In the genomic region with DNA sequence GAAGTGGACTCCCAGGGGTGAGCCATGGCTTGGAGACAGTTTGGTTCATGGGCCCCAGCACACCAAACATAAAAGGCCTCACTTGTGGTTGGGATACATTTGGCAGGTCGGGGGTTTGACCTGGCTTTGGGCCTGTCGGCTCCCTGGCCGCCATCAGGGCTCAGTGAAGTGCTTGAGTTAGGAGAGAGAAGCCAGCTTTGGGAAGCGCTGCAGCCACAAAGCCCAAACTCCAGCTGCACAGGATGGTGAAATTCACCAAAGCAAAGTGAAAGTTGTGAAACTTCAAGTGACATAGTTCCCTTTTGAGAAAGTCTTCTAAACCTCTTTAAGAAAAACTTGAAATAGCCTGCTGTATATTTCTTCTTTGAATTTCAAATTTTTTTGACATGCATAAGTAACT, we compare ENCODE assay signal across 14 cellular contexts. TPM values are rescaled to one million over a fixed set of nuclear protein-coding genes. Genes with fewer than 3 reads are reported as not detected.
A peak's percentile ranks its signal among the peaks of the same experiment; 100 is the strongest.
DNase-seq lines count a peak whose midpoint lies in the region; ATAC-seq and FAIRE-seq lines count a peak whose summit lies in the region.
"Had no signal": no experiment of that assay in that cellular context is flagged by ENCODE, and none has a peak within 500 bp of the region (broad histone marks: within the 10 kb centered on the region; RNA-seq: fewer than 3 reads in every experiment).

No MANE protein-coding gene starts in this region.

- DNase-seq in NOMO-1 treated with dmso at 0.1 percent for 144 hours (lab: John Stamatoyannopoulos, UW; ENCODE audit: unreplicated experiment) (peak; percentile 74), Right ventricle myocardium inferior (ENCODE audit: missing footprints) (peak; percentile 74), frontal cortex (ENCODE audit: low spot score in 2 of 2) (no peak), NCI-H1930 (lab: John Stamatoyannopoulos, UW) (no peak)
- no peak for DNase-seq in stimulated activated naive B cell treated with anti-CD40 and anti-IgM and Interleukin-4, amounts not matched to agents 10 μg/mL and 1 μg/mL and 100 μg/mL, for 72 hours
- DNase-seq: esophagus squamous epithelium; NCI-H1048; RPMI8226; stimulated activated CD4-positive, alpha-beta T cell treated with anti-CD3 and anti-CD28 coated beads, Interleukin-4, amount 100 ng/mL, for 4 hours had no signal

- H3K27ac Mint-ChIP-seq in stimulated activated naive B cell treated with anti-CD40 and anti-IgM and Interleukin-4, amounts not matched to agents 10 μg/mL and 1 μg/mL and 100 μg/mL, for 72 hours, result peak overlapping the region; percentile 63

- peaks cover 17 to 23% of the 10 kb centered on the region in 2 donors for H3K36me3 Mint-ChIP-seq in stimulated activated naive B cell treated with anti-CD40 and anti-IgM and Interleukin-4, amounts not matched to agents 10 μg/mL and 1 μg/mL and 100 μg/mL, for 72 hours

- peak; percentile 50 for ATAC-seq in GM19395 (IDR thresholded peaks at IDR 0.05; ENCODE audit: unreplicated experiment)
- peak; percentile 58 for ATAC-seq in Right ventricle myocardium inferior
- ATAC-seq in stimulated activated naive B cell treated with anti-CD40 and anti-IgM and Interleukin-4, amounts not matched to agents 10 μg/mL and 1 μg/mL and 100 μg/mL, for 72 hours (replicated peaks), result no peak
- no peak for ATAC-seq in HG03460 (IDR thresholded peaks at IDR 0.05; ENCODE audit: unreplicated experiment)
- no peak for ATAC-seq in GM18498 (IDR thresholded peaks at IDR 0.05; ENCODE audit: unreplicated experiment)

- peak overlapping the region; percentile 18 for H3K4me3 Mint-ChIP-seq in stimulated activated naive B cell treated with anti-CD40 and anti-IgM and Interleukin-4, amounts not matched to agents 10 μg/mL and 1 μg/mL and 100 μg/mL, for 72 hours

- FAIRE-seq in frontal cortex (lab: Jason Lieb, UNC), result no peak
- FAIRE-seq: astrocyte, G401.6 had no signal

- peaks cover 0 to 3% of the 10 kb centered on the region in 2 donors for H3K9me3 Mint-ChIP-seq in stimulated activated naive B cell treated with anti-CD40 and anti-IgM and Interleukin-4, amounts not matched to agents 10 μg/mL and 1 μg/mL and 100 μg/mL, for 72 hours

- no peaks in the 10 kb centered on the region for H3K27me3 Mint-ChIP-seq in stimulated activated naive B cell treated with anti-CD40 and anti-IgM and Interleukin-4, amounts not matched to agents 10 μg/mL and 1 μg/mL and 100 μg/mL, for 72 hours

- intact Hi-C loops in Right ventricle myocardium inferior (cut with DNase I), result no loop called here

- H3K4me1 Mint-ChIP-seq in stimulated activated naive B cell treated with anti-CD40 and anti-IgM and Interleukin-4, amounts not matched to agents 10 μg/mL and 1 μg/mL and 100 μg/mL, for 72 hours, result peaks cover 62 to 78% of the 10 kb centered on the region in 2 donors

RNA-seq across cellular contexts. Expression of a gene that starts 27.5 kb away (rescaled TPM):
- total RNA-seq in Right ventricle myocardium inferior (not detected), frontal cortex (not detected)
- total RNA-seq: astrocyte had no signal

Comparison
In these comparisons a context has a peak if more than half of its experiments do, and no peak if none do; other contexts are left out.
1. ATAC-seq: peak in GM19395 (single experiment) and Right ventricle myocardium inferior (single experiment); none in stimulated activated naive B cell treated with anti-CD40 and anti-IgM and Interleukin-4, amounts not matched to agents 10 μg/mL and 1 μg/mL and 100 μg/mL, for 72 hours (0 of 2), HG03460 (single experiment) and GM18498 (single experiment).
2. DNase-seq: peak in NOMO-1 treated with dmso at 0.1 percent for 144 hours (single experiment) and Right ventricle myocardium inferior (single experiment); none in stimulated activated naive B cell treated with anti-CD40 and anti-IgM and Interleukin-4, amounts not matched to agents 10 μg/mL and 1 μg/mL and 100 μg/mL, for 72 hours (single experiment), frontal cortex (0 of 2) and NCI-H1930 (0 of 2).